In the genomic region with DNA sequence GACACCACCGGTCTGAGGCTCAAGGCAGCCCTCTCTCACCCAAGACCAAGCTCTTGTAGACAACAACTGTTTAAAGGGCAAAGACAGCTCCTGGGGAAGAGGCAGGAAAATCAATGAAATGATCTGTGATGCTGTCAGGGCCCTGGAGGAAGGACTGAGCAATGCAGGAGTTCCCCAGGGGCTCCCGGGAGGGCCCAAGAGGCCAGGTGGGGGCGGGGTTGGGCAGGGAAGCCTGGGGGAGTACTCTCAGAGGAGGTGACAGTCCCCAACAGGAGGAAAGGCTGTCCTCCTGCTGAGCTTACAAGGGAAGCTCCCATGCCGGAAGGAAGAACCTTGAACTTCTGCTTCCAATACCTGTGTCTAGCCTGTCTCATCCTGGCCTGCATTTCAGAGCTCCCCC, we compare ENCODE assay signal across 1 cellular context.
TF ChIP-seq lines count a peak whose summit lies in the region.

No MANE protein-coding gene starts in this region.

TF ChIP-seq in HepG2, 621 proteins besides CTCF, POLR2A, EP300 and RAD21 (continued from another document):
- TF ChIP-seq, protein P1, sequence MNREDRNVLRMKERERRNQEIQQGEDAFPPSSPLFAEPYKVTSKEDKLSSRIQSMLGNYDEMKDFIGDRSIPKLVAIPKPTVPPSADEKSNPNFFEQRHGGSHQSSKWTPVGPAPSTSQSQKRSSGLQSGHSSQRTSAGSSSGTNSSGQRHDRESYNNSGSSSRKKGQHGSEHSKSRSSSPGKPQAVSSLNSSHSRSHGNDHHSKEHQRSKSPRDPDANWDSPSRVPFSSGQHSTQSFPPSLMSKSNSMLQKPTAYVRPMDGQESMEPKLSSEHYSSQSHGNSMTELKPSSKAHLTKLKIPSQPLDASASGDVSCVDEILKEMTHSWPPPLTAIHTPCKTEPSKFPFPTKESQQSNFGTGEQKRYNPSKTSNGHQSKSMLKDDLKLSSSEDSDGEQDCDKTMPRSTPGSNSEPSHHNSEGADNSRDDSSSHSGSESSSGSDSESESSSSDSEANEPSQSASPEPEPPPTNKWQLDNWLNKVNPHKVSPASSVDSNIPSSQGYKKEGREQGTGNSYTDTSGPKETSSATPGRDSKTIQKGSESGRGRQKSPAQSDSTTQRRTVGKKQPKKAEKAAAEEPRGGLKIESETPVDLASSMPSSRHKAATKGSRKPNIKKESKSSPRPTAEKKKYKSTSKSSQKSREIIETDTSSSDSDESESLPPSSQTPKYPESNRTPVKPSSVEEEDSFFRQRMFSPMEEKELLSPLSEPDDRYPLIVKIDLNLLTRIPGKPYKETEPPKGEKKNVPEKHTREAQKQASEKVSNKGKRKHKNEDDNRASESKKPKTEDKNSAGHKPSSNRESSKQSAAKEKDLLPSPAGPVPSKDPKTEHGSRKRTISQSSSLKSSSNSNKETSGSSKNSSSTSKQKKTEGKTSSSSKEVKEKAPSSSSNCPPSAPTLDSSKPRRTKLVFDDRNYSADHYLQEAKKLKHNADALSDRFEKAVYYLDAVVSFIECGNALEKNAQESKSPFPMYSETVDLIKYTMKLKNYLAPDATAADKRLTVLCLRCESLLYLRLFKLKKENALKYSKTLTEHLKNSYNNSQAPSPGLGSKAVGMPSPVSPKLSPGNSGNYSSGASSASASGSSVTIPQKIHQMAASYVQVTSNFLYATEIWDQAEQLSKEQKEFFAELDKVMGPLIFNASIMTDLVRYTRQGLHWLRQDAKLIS (CRISPR knock-in tag; IDR thresholded peaks at IDR 0.05) = no peak
- TF ChIP-seq NRL (CRISPR knock-in tag; IDR thresholded peaks at IDR 0.05; ENCODE audit: borderline replicate concordance) (no peak), PCBP2 (optimal IDR thresholded peaks at IDR 0.05; ENCODE audit: low read depth, low read length, poor library complexity, severe bottlenecking) (no peak), EED (CRISPR knock-in tag; IDR thresholded peaks at IDR 0.05) (no peak), ZBTB43 (CRISPR knock-in tag; conservative IDR thresholded peaks at IDR 0.05) (no peak), ZNF12 (CRISPR knock-in tag; IDR thresholded peaks at IDR 0.05) (no peak), MLXIP (CRISPR knock-in tag; IDR thresholded peaks at IDR 0.05; ENCODE audit: borderline replicate concordance) (no peak), MYC (CRISPR knock-in tag; IDR thresholded peaks at IDR 0.05; ENCODE audit: borderline replicate concordance) (no peak), RFXANK (CRISPR knock-in tag; IDR thresholded peaks at IDR 0.05) (no peak), KMT2B (CRISPR knock-in tag; IDR thresholded peaks at IDR 0.05) (no peak), ZSCAN29 (CRISPR knock-in tag; conservative IDR thresholded peaks at IDR 0.05) (no peak)
- TF ChIP-seq, protein P2, sequence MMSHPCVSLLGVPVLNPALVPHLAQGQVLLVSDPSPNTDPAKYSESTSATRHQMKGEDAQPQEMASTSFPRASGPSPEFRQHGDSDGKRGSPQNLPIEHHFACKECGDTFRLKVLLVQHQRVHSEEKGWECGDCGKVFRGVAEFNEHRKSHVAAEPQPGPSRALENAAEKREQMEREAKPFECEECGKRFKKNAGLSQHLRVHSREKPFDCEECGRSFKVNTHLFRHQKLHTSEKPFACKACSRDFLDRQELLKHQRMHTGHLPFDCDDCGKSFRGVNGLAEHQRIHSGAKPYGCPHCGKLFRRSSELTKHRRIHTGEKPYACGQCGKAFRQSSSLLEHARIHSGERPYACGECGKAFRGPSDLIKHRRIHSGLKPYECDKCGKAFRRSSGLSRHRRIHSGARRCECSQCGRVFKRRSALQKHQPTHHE (CRISPR knock-in tag; IDR thresholded peaks at IDR 0.05; ENCODE audit: borderline replicate concordance) = no peak
- TF ChIP-seq, protein P3, sequence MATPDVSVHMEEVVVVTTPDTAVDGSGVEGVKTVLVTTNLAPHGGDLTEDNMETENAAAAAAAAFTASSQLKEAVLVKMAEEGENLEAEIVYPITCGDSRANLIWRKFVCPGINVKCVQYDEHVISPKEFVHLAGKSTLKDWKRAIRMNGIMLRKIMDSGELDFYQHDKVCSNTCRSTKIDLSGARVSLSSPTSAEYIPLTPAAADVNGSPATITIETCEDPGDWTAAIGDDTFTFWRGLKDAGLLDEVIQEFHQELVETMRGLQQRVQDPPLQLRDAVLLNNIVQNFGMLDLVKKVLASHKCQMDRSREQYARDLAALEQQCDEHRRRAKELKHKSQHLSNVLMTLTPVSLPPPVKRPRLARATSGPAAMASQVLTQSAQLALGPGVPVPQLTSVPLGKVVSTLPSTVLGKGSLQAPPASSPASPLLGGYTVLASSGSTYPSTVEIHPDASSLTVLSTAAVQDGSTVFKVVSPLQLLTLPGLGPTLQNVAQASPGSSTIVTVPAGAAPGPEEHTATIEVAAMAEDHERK (CRISPR knock-in tag; IDR thresholded peaks at IDR 0.05; ENCODE audit: low read depth) = no peak
- TF ChIP-seq, protein P4, sequence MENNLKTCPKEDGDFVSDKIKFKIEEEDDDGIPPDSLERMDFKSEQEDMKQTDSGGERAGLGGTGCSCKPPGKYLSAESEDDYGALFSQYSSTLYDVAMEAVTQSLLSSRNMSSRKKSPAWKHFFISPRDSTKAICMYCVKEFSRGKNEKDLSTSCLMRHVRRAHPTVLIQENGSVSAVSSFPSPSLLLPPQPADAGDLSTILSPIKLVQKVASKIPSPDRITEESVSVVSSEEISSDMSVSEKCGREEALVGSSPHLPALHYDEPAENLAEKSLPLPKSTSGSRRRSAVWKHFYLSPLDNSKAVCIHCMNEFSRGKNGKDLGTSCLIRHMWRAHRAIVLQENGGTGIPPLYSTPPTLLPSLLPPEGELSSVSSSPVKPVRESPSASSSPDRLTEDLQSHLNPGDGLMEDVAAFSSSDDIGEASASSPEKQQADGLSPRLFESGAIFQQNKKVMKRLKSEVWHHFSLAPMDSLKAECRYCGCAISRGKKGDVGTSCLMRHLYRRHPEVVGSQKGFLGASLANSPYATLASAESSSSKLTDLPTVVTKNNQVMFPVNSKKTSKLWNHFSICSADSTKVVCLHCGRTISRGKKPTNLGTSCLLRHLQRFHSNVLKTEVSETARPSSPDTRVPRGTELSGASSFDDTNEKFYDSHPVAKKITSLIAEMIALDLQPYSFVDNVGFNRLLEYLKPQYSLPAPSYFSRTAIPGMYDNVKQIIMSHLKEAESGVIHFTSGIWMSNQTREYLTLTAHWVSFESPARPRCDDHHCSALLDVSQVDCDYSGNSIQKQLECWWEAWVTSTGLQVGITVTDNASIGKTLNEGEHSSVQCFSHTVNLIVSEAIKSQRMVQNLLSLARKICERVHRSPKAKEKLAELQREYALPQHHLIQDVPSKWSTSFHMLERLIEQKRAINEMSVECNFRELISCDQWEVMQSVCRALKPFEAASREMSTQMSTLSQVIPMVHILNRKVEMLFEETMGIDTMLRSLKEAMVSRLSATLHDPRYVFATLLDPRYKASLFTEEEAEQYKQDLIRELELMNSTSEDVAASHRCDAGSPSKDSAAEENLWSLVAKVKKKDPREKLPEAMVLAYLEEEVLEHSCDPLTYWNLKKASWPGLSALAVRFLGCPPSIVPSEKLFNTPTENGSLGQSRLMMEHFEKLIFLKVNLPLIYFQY (CRISPR knock-in tag; IDR thresholded peaks at IDR 0.05; ENCODE audit: borderline replicate concordance) = no peak
